In the genomic region with DNA sequence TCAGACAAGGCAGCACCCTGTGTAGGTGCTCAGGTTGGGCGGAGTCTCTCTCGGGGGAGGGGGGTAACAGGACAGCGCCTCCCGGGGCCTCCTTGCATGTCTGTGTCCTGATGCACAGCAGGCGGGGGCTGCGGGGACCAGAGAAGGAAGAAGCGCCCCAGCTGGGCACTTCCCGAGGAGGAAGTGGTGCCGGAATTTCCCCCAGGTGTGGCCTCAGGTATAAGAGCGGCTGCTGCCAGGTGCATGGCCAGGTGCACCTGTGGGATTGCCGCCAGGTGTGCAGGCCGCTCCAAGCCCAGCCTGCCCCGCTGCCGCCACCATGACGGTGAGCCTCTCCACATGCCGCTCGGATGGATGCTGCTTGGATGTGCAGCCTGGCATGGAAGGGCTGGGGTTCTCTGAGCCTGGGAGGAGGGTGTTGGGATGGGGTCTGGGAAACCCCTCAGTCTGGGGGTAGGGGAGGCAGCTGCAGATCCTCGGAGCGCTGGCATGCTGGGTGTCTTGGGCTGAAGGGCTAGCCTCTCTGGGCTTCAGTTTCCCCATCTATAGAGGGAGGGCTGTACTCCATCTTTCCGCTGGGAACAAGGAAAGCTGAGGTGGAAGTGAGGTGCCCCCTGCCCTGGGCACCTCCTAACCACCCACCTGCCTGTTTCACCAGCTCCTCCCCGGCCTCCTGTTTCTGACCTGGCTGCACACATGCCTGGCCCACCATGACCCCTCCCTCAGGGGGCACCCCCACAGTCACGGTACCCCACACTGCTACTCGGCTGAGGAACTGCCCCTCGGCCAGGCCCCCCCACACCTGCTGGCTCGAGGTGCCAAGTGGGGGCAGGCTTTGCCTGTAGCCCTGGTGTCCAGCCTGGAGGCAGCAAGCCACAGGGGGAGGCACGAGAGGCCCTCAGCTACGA, we compare ENCODE assay signal across 12 cellular contexts. TPM values are rescaled to one million over a fixed set of nuclear protein-coding genes. Genes with fewer than 3 reads are reported as not detected.
DNase-seq lines count a peak whose midpoint lies in the region; ATAC-seq, FAIRE-seq and TF ChIP-seq lines count a peak whose summit lies in the region.
"Had no signal": no experiment of that assay in that cellular context is flagged by ENCODE, and none has a peak within 500 bp of the region (broad histone marks: within the 10 kb centered on the region; RNA-seq: fewer than 3 reads in every experiment).

A gene with protein sequence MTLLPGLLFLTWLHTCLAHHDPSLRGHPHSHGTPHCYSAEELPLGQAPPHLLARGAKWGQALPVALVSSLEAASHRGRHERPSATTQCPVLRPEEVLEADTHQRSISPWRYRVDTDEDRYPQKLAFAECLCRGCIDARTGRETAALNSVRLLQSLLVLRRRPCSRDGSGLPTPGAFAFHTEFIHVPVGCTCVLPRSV (plus strand): TSS at position 250 of the 908 bp plus-strand sequence. CDS start 70 bp downstream, at position 320.

- peaks cover 28% of the 10 kb centered on the region for H3K4me1 ChIP-seq in HepG2 (ENCODE audit: insufficient read depth, low read length)
- no peaks in the 10 kb centered on the region for H3K4me1 ChIP-seq in right lobe of liver
- peaks cover 15% of the 10 kb centered on the region for H3K4me1 ChIP-seq in colonic mucosa
- peaks cover 0 to 25% of the 10 kb centered on the region in 2 donors for H3K4me1 ChIP-seq in thyroid gland
- H3K4me1 ChIP-seq: SJSA1 had no signal

- no peak for TF ChIP-seq RAD21 in HepG2 (CRISPR knock-in tag; IDR thresholded peaks at IDR 0.05)

- H3K9me3 ChIP-seq in HepG2 (ENCODE audit: low read length) (no peaks in the 10 kb centered on the region), right lobe of liver (no peaks in the 10 kb centered on the region), colonic mucosa (no peaks in the 10 kb centered on the region), thyroid gland (no peaks in the 10 kb centered on the region)
- H3K9me3 ChIP-seq: lower lobe of right lung, SJSA1 had no signal

- DNase-seq in HepG2 (ENCODE audit: low spot score) (no peak), right lobe of liver (no peak), NCI-H345 treated with DMSO at 0.1 percent for 48 hours (lab: John Stamatoyannopoulos, UW; ENCODE audit: unreplicated experiment) (peak; percentile 27), colonic mucosa (peak; percentile 79), thyroid gland (peak; percentile 73 to 74), AML-193 (lab: John Stamatoyannopoulos, UW) (no peak), amygdala (lab: John Stamatoyannopoulos, UW) (no peak), retina (no peak)
- DNase-seq: cerebellar nuclear complex had no signal

- H2AFZ ChIP-seq in HepG2 (ENCODE audit: low read length), result no peak within 1 kb of the TSS

- in situ Hi-C loops in HepG2 (cut with HindIII; ENCODE audit: extremely low pct_ligation_motif_present, low pct_unique_long_range_greater_than_20kb), result no loop called here

- peak within 1 kb of the TSS; percentile 17 to 67 (median 44); a peak in 4 of 6 replicates for H3K4me3 ChIP-seq in HepG2 (replicated peaks in 1 of 3; ENCODE audit: insufficient read depth in 1 of 3, low read depth in 2 of 3, low read length in 3 of 3)
- H3K4me3 ChIP-seq in right lobe of liver, result no peak within 1 kb of the TSS
- no peak within 1 kb of the TSS for H3K4me3 ChIP-seq in colonic mucosa
- no peak within 1 kb of the TSS for H3K4me3 ChIP-seq in thyroid gland (replicated peaks in 1 of 3)
- H3K4me3 ChIP-seq: lower lobe of right lung, SJSA1 had no signal

- H3K79me2 ChIP-seq in HepG2 (ENCODE audit: insufficient read depth, low read length), result no peaks in the 10 kb centered on the region

- TF ChIP-seq CTCF in HepG2 (CRISPR knock-in tag; IDR thresholded peaks at IDR 0.05), result no peak
- no peak for TF ChIP-seq CTCF in right lobe of liver (IDR thresholded peaks at IDR 0.05)
- TF ChIP-seq CTCF in colonic mucosa (IDR thresholded peaks at IDR 0.05), result no peak
- TF ChIP-seq CTCF in thyroid gland (IDR thresholded peaks at IDR 0.05), result no peak

- H4K20me1 ChIP-seq in HepG2 (ENCODE audit: insufficient read depth, low read length), result no peaks in the 10 kb centered on the region

- H3K27ac ChIP-seq in HepG2 (ENCODE audit: extremely low read length, insufficient read depth, low read length), result no peak within 1 kb of the TSS
- no peak within 1 kb of the TSS for H3K27ac ChIP-seq in right lobe of liver
- no peak within 1 kb of the TSS for H3K27ac ChIP-seq in colonic mucosa
- no peak within 1 kb of the TSS for H3K27ac ChIP-seq in thyroid gland
- H3K27ac ChIP-seq: lower lobe of right lung, SJSA1 had no signal

- WGBS in HepG2 (ENCODE audit: low lambda C conversion rate), result 52% methylated on average over 16 of the region's 27 CpGs
- WGBS in right lobe of liver (ENCODE audit: insufficient coverage, low coverage, low lambda C conversion rate, missing lambda C conversion rate), result 47% methylated on average over 9 of the region's 27 CpGs
- 31 to 53% methylated on average over 4 to 20 of the region's 27 CpGs for WGBS in thyroid gland, 2 donors

- CTCF ChIA-PET in HepG2 (lab: Yijun Ruan, JAX; ENCODE audit: low intra/inter-chr PET ratio, low total read pairs), result no interaction called here

- no TSS peak for BruUV-seq in HepG2 (replicated peaks; lab: Mats Ljungman, UMichigan)

- H3K4me2 ChIP-seq in HepG2 (ENCODE audit: low read depth, low read length), result peak within 1 kb of the TSS; percentile 82

- TF ChIP-seq POLR2A in HepG2 (IDR thresholded peaks at IDR 0.05; ENCODE audit: insufficient read depth in 1 of 2, low read depth in 2 of 2, low read length in 2 of 2) (no peak), right lobe of liver (IDR thresholded peaks at IDR 0.05) (no peak), thyroid gland (IDR thresholded peaks at IDR 0.05) (no peak)

- peaks cover 0 to 2% of the 10 kb centered on the region in 2 experiments; a peak in 1 of 5 replicates for H3K36me3 ChIP-seq in HepG2 (replicated peaks in 1 of 2; ENCODE audit: control insufficient read depth in 1 of 2, insufficient read depth in 2 of 2, low read length in 2 of 2)
- no peaks in the 10 kb centered on the region for H3K36me3 ChIP-seq in right lobe of liver
- H3K36me3 ChIP-seq in colonic mucosa, result no peaks in the 10 kb centered on the region
- no peaks in the 10 kb centered on the region for H3K36me3 ChIP-seq in thyroid gland

- H3K27me3 ChIP-seq in HepG2 (ENCODE audit: control insufficient read depth in 1 of 2, insufficient read depth in 2 of 2, low read length in 2 of 2), result peaks cover 17 to 39% of the 10 kb centered on the region in 2 experiments; a peak in 4 of 5 replicates
- H3K27me3 ChIP-seq in right lobe of liver, result no peaks in the 10 kb centered on the region
- H3K27me3 ChIP-seq in colonic mucosa, result peaks cover 24% of the 10 kb centered on the region
- H3K27me3 ChIP-seq in thyroid gland, result no peaks in the 10 kb centered on the region

- FAIRE-seq in HepG2 (lab: Jason Lieb, UNC), result no peak

- TF ChIP-seq EP300 in HepG2 (IDR thresholded peaks at IDR 0.05; ENCODE audit: low read depth in 2 of 2, low read length in 2 of 2) (no peak), HepG2 (CRISPR knock-in tag; IDR thresholded peaks at IDR 0.05; ENCODE audit: borderline replicate concordance) (no peak)

- no peak for ATAC-seq in HepG2
- ATAC-seq in right lobe of liver, result no peak

- no peak within 1 kb of the TSS for H3K9ac ChIP-seq in HepG2 (ENCODE audit: insufficient read depth, low read depth, low read length)
- H3K9ac ChIP-seq in colonic mucosa (ENCODE audit: low read depth in 2 of 2, low read length in 2 of 2), result peak within 1 kb of the TSS in 1 of 2 donors; percentile 33

- POLR2A ChIA-PET in HepG2 (lab: Yijun Ruan, JAX), result interaction anchor here (1.4 kb wide), 2 partner anchors 11 to 24 kb away, joined by 4 to 8 read pairs; a partner anchor contains a TSS

- intact Hi-C loops in HepG2 (cut with micrococcal nuclease; ENCODE audit: unreplicated experiment) (no loop called here), right lobe of liver (cut with DNase I) (no loop called here), colonic mucosa (cut with DNase I) (no loop called here), thyroid gland (cut with DNase I) (no loop called here)

TF ChIP-seq in HepG2, 621 proteins besides CTCF, POLR2A, EP300 and RAD21 (continues in another document):
- 0 out of 2 replicates have a peak, but pooled peaks have one; percentile 14 for TF ChIP-seq ZNF274 (CRISPR knock-in tag; IDR thresholded peaks at IDR 0.05)

RNA-seq across cellular contexts. Expression of the gene that starts here (rescaled TPM):
- not detected in 2 replicates for total RNA-seq in HepG2 (2016; rRNA removed; fragmentation: Illumina TruSeq; extraction: Trizol)
- total RNA-seq in HepG2 (2016; cell fraction: cytosol; rRNA removed; fragmentation: Illumina TruSeq; extraction: Trizol; ENCODE audit: low read depth), result not detected in 2 replicates
- total RNA-seq in HepG2 (2016; cell fraction: insoluble cytoplasmic fraction; rRNA removed; fragmentation: Illumina TruSeq; extraction: Trizol), result not detected in 2 replicates
- total RNA-seq in HepG2 (2016; cell fraction: membrane; rRNA removed; fragmentation: Illumina TruSeq; extraction: Trizol), result not detected in 2 replicates
- not detected in 2 replicates for total RNA-seq in HepG2 (2016; cell fraction: nucleus; rRNA removed; fragmentation: Illumina TruSeq; extraction: Trizol)
- not detected in 2 replicates for polyA plus RNA-seq in HepG2 (2011; rRNA removed)
- polyA plus RNA-seq in HepG2 (2011; cell fraction: cytosol; rRNA removed), result not detected in 2 replicates
- not detected in 2 replicates for polyA plus RNA-seq in HepG2 (2011; cell fraction: nucleus; rRNA removed)
- polyA plus RNA-seq in HepG2 (2012), result not detected in 2 replicates
- polyA plus RNA-seq in HepG2 (2016; cell fraction: cytosol; fragmentation: Illumina TruSeq; extraction: Trizol; ENCODE audit: low read depth), result not detected in 2 replicates
- polyA plus RNA-seq in HepG2 (2016; cell fraction: insoluble cytoplasmic fraction; fragmentation: Illumina TruSeq; extraction: Trizol; ENCODE audit: low read depth), result not detected in 2 replicates
- polyA plus RNA-seq in HepG2 (2016; cell fraction: membrane; fragmentation: Illumina TruSeq; extraction: Trizol; ENCODE audit: low read depth), result not detected in 2 replicates
- polyA plus RNA-seq in HepG2 (2016; cell fraction: nucleus; fragmentation: Illumina TruSeq; extraction: Trizol; ENCODE audit: insufficient read depth, low read depth), result not detected in 2 replicates
- not detected in 2 replicates for polyA minus RNA-seq in HepG2 (2011; rRNA and poly(A)+ RNA removed; ENCODE audit: low replicate concordance)
- polyA minus RNA-seq in HepG2 (2011; cell fraction: cytosol; rRNA and poly(A)+ RNA removed), result not detected in 2 replicates
- polyA minus RNA-seq in HepG2 (2011; cell fraction: nucleus; rRNA and poly(A)+ RNA removed), result not detected in 2 replicates
- total RNA-seq in right lobe of liver, result not detected
- not detected for total RNA-seq in colonic mucosa
- total RNA-seq in thyroid gland, result not detected
- total RNA-seq: lower lobe of right lung, M059J, SJSA1 had no signal

Comparison
In these comparisons a context has a peak if more than half of its experiments do, and no peak if none do; other contexts are left out.
1. H3K4me3 ChIP-seq: peak in HepG2 (3 of 3); none in right lobe of liver (0 of 3), colonic mucosa (single experiment) and thyroid gland (0 of 3).
2. Peak in DNase-seq in colonic mucosa; RNA of the gene not detected or under 1 TPM.
3. Peak in DNase-seq in thyroid gland; RNA of the gene not detected or under 1 TPM.